ENCODE assay signal across 9 cellular contexts in the genomic region with DNA sequence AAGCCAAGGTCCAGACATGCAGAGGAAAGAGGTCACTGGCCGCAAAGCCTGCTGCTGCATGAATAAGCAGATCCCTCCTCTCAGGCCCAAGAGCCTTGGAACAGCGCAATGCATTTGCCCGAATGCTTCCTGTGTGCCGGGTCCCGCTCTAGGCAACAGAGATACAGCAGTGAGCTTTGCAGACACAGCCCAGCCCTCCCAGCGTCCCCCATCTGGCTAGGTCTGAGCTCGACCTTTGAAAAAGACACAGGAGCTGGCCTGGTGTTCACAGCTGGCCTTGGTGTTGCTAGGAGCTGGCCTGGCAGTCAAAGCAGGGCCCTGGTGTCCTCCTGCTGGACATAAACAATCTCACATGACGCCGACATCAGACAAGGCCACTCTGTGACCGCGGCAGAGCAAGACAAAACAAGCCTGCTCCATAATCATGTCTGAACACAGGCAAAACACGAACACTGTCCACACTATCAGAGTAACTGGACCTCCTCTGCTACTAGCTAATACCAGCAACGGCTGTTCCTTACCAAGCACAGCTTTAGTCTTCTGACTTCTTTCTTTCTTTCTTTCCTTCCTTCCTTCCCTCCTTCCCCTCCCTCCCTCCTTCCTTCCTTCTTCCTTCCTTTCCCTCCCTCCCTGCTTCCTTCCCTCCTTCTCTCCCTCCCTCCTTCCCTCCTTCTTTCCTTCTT. TPM values are rescaled to one million over a fixed set of nuclear protein-coding genes. Genes with fewer than 3 reads are reported as not detected.
DNase-seq lines count a peak whose midpoint lies in the region; FAIRE-seq and TF ChIP-seq lines count a peak whose summit lies in the region.
"Had no signal": no experiment of that assay in that cellular context is flagged by ENCODE, and none has a peak within 500 bp of the region (broad histone marks: within the 10 kb centered on the region; RNA-seq: fewer than 3 reads in every experiment).

No MANE protein-coding gene starts in this region.

- peak; percentile 7 for DNase-seq in GM10248 (ENCODE audit: extremely low spot score)
- peak; percentile 25 for DNase-seq in cerebellar cortex (ENCODE audit: low spot score)
- no peak for DNase-seq in keratinocyte (ENCODE audit: low read depth, low spot score)
- peak; percentile 77 for DNase-seq in retina
- DNase-seq in COLO668 (lab: John Stamatoyannopoulos, UW; ENCODE audit: unreplicated experiment): no peak
- DNase-seq in stimulated activated CD4-positive, alpha-beta T cell treated with anti-CD3 and anti-CD28 coated beads, Interleukin-4, amount 100 ng/mL, for 1 hour: no peak
- DNase-seq in activated CD4-positive, alpha-beta T cell treated with anti-CD3 and anti-CD28 coated beads for 1 hour: no peak
- no peak for DNase-seq in AG08395 (ENCODE audit: low spot score)
- DNase-seq: Calu3 had no signal

- no peak overlapping the region for H3K27ac ChIP-seq in keratinocyte (ENCODE audit: control insufficient read depth, insufficient read depth, low read length)

- H3K4me3 ChIP-seq in keratinocyte (ENCODE audit: control insufficient read depth in 2 of 3, extremely low read depth in 1 of 3, insufficient read depth in 2 of 3, low read depth in 1 of 3, low read length in 3 of 3): no peak overlapping the region

- dilution Hi-C loops in keratinocyte (cut with MboI; ENCODE audit: extremely low pct_ligation_motif_present, low sequenced_read_pairs): no loop called here

- POLR2A ChIA-PET in GM10248 (lab: Yijun Ruan, JAX): interaction anchor here (0.9 kb wide), 1 partner anchor 9 kb away, joined by 4 read pairs; no protein-coding TSS in a partner anchor

- peak overlapping the region; percentile 12 for H3K4me2 ChIP-seq in keratinocyte (ENCODE audit: control insufficient read depth, extremely low read depth, insufficient read depth, low read depth, low read length)

- H3K79me2 ChIP-seq in keratinocyte (ENCODE audit: control insufficient read depth, insufficient read depth, low read length): no peaks in the 10 kb centered on the region

- peak overlapping the region; percentile 37 for H3K9ac ChIP-seq in keratinocyte (ENCODE audit: control insufficient read depth, extremely low read depth, insufficient read depth, low read length)

- H3K9me3 ChIP-seq in keratinocyte (ENCODE audit: control insufficient read depth, low read depth, low read length): no peaks in the 10 kb centered on the region

- CTCF ChIA-PET in GM10248 (lab: Yijun Ruan, JAX): interaction anchor here (1.0 to 1.1 kb wide), 2 partner anchors 11 to 127 kb away, joined by 3 read pairs; no protein-coding TSS in a partner anchor

- H2AFZ ChIP-seq in keratinocyte (ENCODE audit: control insufficient read depth, low read length): peak overlapping the region; percentile 68

- H3K9me1 ChIP-seq in keratinocyte (ENCODE audit: control insufficient read depth, extremely low read depth, insufficient read depth, low read length): no peaks in the 10 kb centered on the region

- TF ChIP-seq CTCF in GM10248 (IDR thresholded peaks at IDR 0.05; ENCODE audit: control extremely low read depth, extremely low read depth, low read depth, missing control alignments) (no peak), keratinocyte (optimal IDR thresholded peaks at IDR 0.05 in 1 of 3, IDR thresholded peaks at IDR 0.05 in 1 of 3, conservative IDR thresholded peaks at IDR 0.05 in 1 of 3; ENCODE audit: extremely low read depth in 1 of 3, insufficient read depth in 2 of 3, low read length in 3 of 3) (peak in 1 of 3 experiments; percentile 12)

- H3K36me3 ChIP-seq in keratinocyte (ENCODE audit: control insufficient read depth in 2 of 2, extremely low read depth in 1 of 2, insufficient read depth in 2 of 2, low read length in 2 of 2): no peaks in the 10 kb centered on the region

- peak; percentile 53 for FAIRE-seq in keratinocyte (lab: Jason Lieb, UNC)

- no peaks in the 10 kb centered on the region for H4K20me1 ChIP-seq in keratinocyte (ENCODE audit: control insufficient read depth, extremely low read depth, insufficient read depth, low read length)

- peaks cover 6% of the 10 kb centered on the region for H3K27me3 ChIP-seq in keratinocyte (ENCODE audit: control insufficient read depth, extremely low read depth, insufficient read depth, low read length)

- H3K4me1 ChIP-seq in keratinocyte (ENCODE audit: control insufficient read depth, extremely low read depth, insufficient read depth, low read length): peaks cover 6% of the 10 kb centered on the region

RNA-seq across cellular contexts. Expression of gene PEX11G, which starts 5.7 kb away (rescaled TPM):
- polyA plus RNA-seq in keratinocyte: 1.1 to 2.7 TPM (median 1.3 TPM) in 3 replicates
- polyA plus RNA-seq in keratinocyte (2011; ENCODE audit: low read depth): 0.46 TPM
- 0.75 and 2.6 TPM in 2 replicates for polyA plus RNA-seq in keratinocyte (2011; cell fraction: cytosol; rRNA removed)
- 1.0 and 1.9 TPM in 2 replicates for polyA plus RNA-seq in keratinocyte (2011; cell fraction: nucleus; rRNA removed)
- 1.5 and 2.2 TPM in 2 replicates for polyA plus RNA-seq in keratinocyte (2012; ENCODE audit: low replicate concordance)
- polyA minus RNA-seq in keratinocyte: 0.45 to 3.2 TPM (median 0.99 TPM) in 3 replicates
- polyA minus RNA-seq in keratinocyte (2011; cell fraction: cytosol; rRNA and poly(A)+ RNA removed): 4.0 TPM
- polyA minus RNA-seq in keratinocyte (2011; cell fraction: nucleus; rRNA and poly(A)+ RNA removed): 0.84 and 1.2 TPM in 2 replicates

RNA-seq across cellular contexts. Expression of gene ZNF358, which starts 21.3 kb away (rescaled TPM):
- 8.5 to 15.9 TPM (median 10.0 TPM) in 3 replicates for polyA plus RNA-seq in keratinocyte
- 0.91 TPM for polyA plus RNA-seq in keratinocyte (2011; ENCODE audit: low read depth)
- polyA plus RNA-seq in keratinocyte (2011; cell fraction: cytosol; rRNA removed): 9.9 and 18.9 TPM in 2 replicates
- 5.9 and 7.7 TPM in 2 replicates for polyA plus RNA-seq in keratinocyte (2011; cell fraction: nucleus; rRNA removed)
- 8.9 and 16.6 TPM in 2 replicates for polyA plus RNA-seq in keratinocyte (2012; ENCODE audit: low replicate concordance)
- polyA minus RNA-seq in keratinocyte: 7.0 to 32.7 TPM (median 8.7 TPM) in 3 replicates
- 29.5 TPM for polyA minus RNA-seq in keratinocyte (2011; cell fraction: cytosol; rRNA and poly(A)+ RNA removed)
- polyA minus RNA-seq in keratinocyte (2011; cell fraction: nucleus; rRNA and poly(A)+ RNA removed): 2.9 and 3.4 TPM in 2 replicates

RNA-seq across cellular contexts. Expression of gene MCOLN1, which starts 27.9 kb away (rescaled TPM):
- 14.0 to 36.0 TPM (median 15.5 TPM) in 3 replicates for polyA plus RNA-seq in keratinocyte
- polyA plus RNA-seq in keratinocyte (2011; ENCODE audit: low read depth): 10.8 TPM
- polyA plus RNA-seq in keratinocyte (2011; cell fraction: cytosol; rRNA removed): 12.0 and 20.2 TPM in 2 replicates
- polyA plus RNA-seq in keratinocyte (2011; cell fraction: nucleus; rRNA removed): 41.1 and 43.9 TPM in 2 replicates
- 11.9 and 14.5 TPM in 2 replicates for polyA plus RNA-seq in keratinocyte (2012; ENCODE audit: low replicate concordance)
- 32.7 to 52.6 TPM (median 51.8 TPM) in 3 replicates for polyA minus RNA-seq in keratinocyte
- 29.5 TPM for polyA minus RNA-seq in keratinocyte (2011; cell fraction: cytosol; rRNA and poly(A)+ RNA removed)
- polyA minus RNA-seq in keratinocyte (2011; cell fraction: nucleus; rRNA and poly(A)+ RNA removed): 12.1 and 18.9 TPM in 2 replicates

RNA-seq across cellular contexts. Expression of gene PNPLA6, which starts 41.0 kb away (rescaled TPM):
- polyA plus RNA-seq in keratinocyte: 22.4 to 40.0 TPM (median 33.1 TPM) in 3 replicates
- polyA plus RNA-seq in keratinocyte (2011; ENCODE audit: low read depth): 48.9 TPM
- polyA plus RNA-seq in keratinocyte (2011; cell fraction: cytosol; rRNA removed): 14.2 and 33.3 TPM in 2 replicates
- polyA plus RNA-seq in keratinocyte (2011; cell fraction: nucleus; rRNA removed): 103 and 119 TPM in 2 replicates
- 51.8 and 72.6 TPM in 2 replicates for polyA plus RNA-seq in keratinocyte (2012; ENCODE audit: low replicate concordance)
- polyA minus RNA-seq in keratinocyte: 44.1 to 127 TPM (median 58.7 TPM) in 3 replicates
- 151 TPM for polyA minus RNA-seq in keratinocyte (2011; cell fraction: cytosol; rRNA and poly(A)+ RNA removed)
- 148 and 178 TPM in 2 replicates for polyA minus RNA-seq in keratinocyte (2011; cell fraction: nucleus; rRNA and poly(A)+ RNA removed)

Comparison
In these comparisons a context has a peak if more than half of its experiments do, and no peak if none do; other contexts are left out.
1. DNase-seq: peak in GM10248 (single experiment), cerebellar cortex (single experiment) and retina (single experiment); none in keratinocyte (single experiment), COLO668 (single experiment), stimulated activated CD4-positive, alpha-beta T cell treated with anti-CD3 and anti-CD28 coated beads, Interleukin-4, amount 100 ng/mL, for 1 hour (single experiment), activated CD4-positive, alpha-beta T cell treated with anti-CD3 and anti-CD28 coated beads for 1 hour (single experiment) and AG08395 (single experiment).